Comparison of ENCODE assay signal across 8 cellular contexts in genomic region chr15:66503780-66504562, GRCh38. TPM values are rescaled to one million over a fixed set of nuclear protein-coding genes. Genes with fewer than 3 reads are reported as not detected.
A peak's percentile ranks its signal among the peaks of the same experiment; 100 is the strongest.
DNase-seq lines count a peak whose midpoint lies in the region.

No MANE protein-coding gene starts in this region.

- H3K27ac Mint-ChIP-seq in T-helper 2 cell treated with Interferon-gamma antibody and Interleukin-4, amounts not matched to agents 5 μg/mL and 100 μg/mL, for 36 hours: peak overlapping the region; percentile 99
- peak overlapping the region; percentile 100 for H3K27ac Mint-ChIP-seq in activated naive CD8-positive, alpha-beta T cell
- H3K27ac Mint-ChIP-seq in immature natural killer cell: peak overlapping the region; percentile 97 to 100 (median 98)

- DNase-seq in T-helper 2 cell treated with Interferon-gamma antibody and Interleukin-4, amounts not matched to agents 5 μg/mL and 100 μg/mL, for 36 hours (ENCODE audit: low spot score): no peak
- DNase-seq in T-helper 2 cell (no peak), immature natural killer cell (no peak), substantia nigra (lab: John Stamatoyannopoulos, UW) (peak in 1 of 49 donors; percentile 34), NCI-H510A (lab: John Stamatoyannopoulos, UW) (no peak), C1 segment of cervical spinal cord (lab: John Stamatoyannopoulos, UW) (no peak), COLO668 (lab: John Stamatoyannopoulos, UW; ENCODE audit: unreplicated experiment) (no peak)

- H3K9me3 Mint-ChIP-seq in T-helper 2 cell treated with Interferon-gamma antibody and Interleukin-4, amounts not matched to agents 5 μg/mL and 100 μg/mL, for 36 hours: no peaks in the 10 kb centered on the region
- H3K9me3 Mint-ChIP-seq in activated naive CD8-positive, alpha-beta T cell (ENCODE audit: low read depth): no peaks in the 10 kb centered on the region
- no peaks in the 10 kb centered on the region for H3K9me3 Mint-ChIP-seq in immature natural killer cell

- H3K4me3 Mint-ChIP-seq in T-helper 2 cell treated with Interferon-gamma antibody and Interleukin-4, amounts not matched to agents 5 μg/mL and 100 μg/mL, for 36 hours: peak overlapping the region; percentile 100
- H3K4me3 Mint-ChIP-seq in activated naive CD8-positive, alpha-beta T cell: peak overlapping the region; percentile 100
- H3K4me3 Mint-ChIP-seq in immature natural killer cell: peak overlapping the region; percentile 96 to 100 (median 99)

- peak overlapping the region; percentile 87 for H3K27ac ChIP-seq in substantia nigra (ENCODE audit: low read depth, low read length, poor library complexity, severe bottlenecking)

- H3K36me3 Mint-ChIP-seq in T-helper 2 cell treated with Interferon-gamma antibody and Interleukin-4, amounts not matched to agents 5 μg/mL and 100 μg/mL, for 36 hours (ENCODE audit: low read depth): peaks cover 56% of the 10 kb centered on the region
- peaks cover 33% of the 10 kb centered on the region for H3K36me3 Mint-ChIP-seq in activated naive CD8-positive, alpha-beta T cell
- H3K36me3 Mint-ChIP-seq in immature natural killer cell: peaks cover 14 to 38% (median 16%) of the 10 kb centered on the region in 3 donors

- peaks cover 43% of the 10 kb centered on the region for H3K4me1 Mint-ChIP-seq in T-helper 2 cell treated with Interferon-gamma antibody and Interleukin-4, amounts not matched to agents 5 μg/mL and 100 μg/mL, for 36 hours (ENCODE audit: low read depth)
- peaks cover 55% of the 10 kb centered on the region for H3K4me1 Mint-ChIP-seq in activated naive CD8-positive, alpha-beta T cell (ENCODE audit: low read depth)
- H3K4me1 Mint-ChIP-seq in immature natural killer cell: peaks cover 41 to 57% of the 10 kb centered on the region in 2 donors

- H3K27me3 Mint-ChIP-seq in T-helper 2 cell treated with Interferon-gamma antibody and Interleukin-4, amounts not matched to agents 5 μg/mL and 100 μg/mL, for 36 hours (ENCODE audit: low read depth): no peaks in the 10 kb centered on the region
- no peaks in the 10 kb centered on the region for H3K27me3 Mint-ChIP-seq in activated naive CD8-positive, alpha-beta T cell
- peaks cover 12 to 14% (median 13%) of the 10 kb centered on the region in 3 donors for H3K27me3 Mint-ChIP-seq in immature natural killer cell (ENCODE audit: low read depth in 3 of 3)

RNA-seq across cellular contexts. Expression of gene RPL4, which starts 0.7 kb away (rescaled TPM):
- polyA plus RNA-seq in immature natural killer cell: 100 to 1,000 TPM; 391 to 659 (median 556) TPM

RNA-seq across cellular contexts. Expression of gene ZWILCH, which starts 1.2 kb away (rescaled TPM):
- polyA plus RNA-seq in immature natural killer cell: 10 to 100 TPM in 2 of 3 donors, 1 to 10 TPM in 1; 9.2 to 16.6 (median 12.5) TPM

RNA-seq across cellular contexts. Expression of gene SNAPC5, which starts 6.4 kb away (rescaled TPM):
- polyA plus RNA-seq in immature natural killer cell: 10 to 100 TPM; 48.9 to 88.4 (median 49.8) TPM
